2 cellular contexts compared by ENCODE assay signal in genomic region chr1:153553096-153553495, GRCh38.
TF ChIP-seq lines count a peak whose summit lies in the region.

No MANE protein-coding gene starts in this region.

TF ChIP-seq in HCT116, 20 proteins besides CTCF, POLR2A, EP300 and RAD21:
- TF ChIP-seq FOSL1 (IDR thresholded peaks at IDR 0.05; ENCODE audit: low read depth) = no peak
- TF ChIP-seq CBX3 (IDR thresholded peaks at IDR 0.05; ENCODE audit: low read depth) = no peak

TF ChIP-seq in K562, 482 proteins besides CTCF, POLR2A, EP300 and RAD21:
- no peak for TF ChIP-seq NR2C2 (CRISPR knock-in tag; IDR thresholded peaks at IDR 0.05)
- TF ChIP-seq NR2C2 (tag; IDR thresholded peaks at IDR 0.05) = no peak
- no peak for TF ChIP-seq ZNF232 (CRISPR knock-in tag; IDR thresholded peaks at IDR 0.05)
- TF ChIP-seq FOXK2 (conservative IDR thresholded peaks at IDR 0.05 in 1 of 2, IDR thresholded peaks at IDR 0.05 in 1 of 2; ENCODE audit: low read depth in 2 of 2) = no peak
- TF ChIP-seq ZNF79 (CRISPR knock-in tag; IDR thresholded peaks at IDR 0.05; ENCODE audit: low read depth) = no peak
- no peak for TF ChIP-seq SIN3B (IDR thresholded peaks at IDR 0.05; ENCODE audit: low read depth)
- TF ChIP-seq STAT6 (CRISPR knock-in tag; IDR thresholded peaks at IDR 0.05) = no peak
- TF ChIP-seq ZNF354B (CRISPR knock-in tag; IDR thresholded peaks at IDR 0.05) = no peak
- no peak for TF ChIP-seq AFF1 (IDR thresholded peaks at IDR 0.05; ENCODE audit: low read depth in 1 of 2, partially characterized antibody in 2 of 2)
- TF ChIP-seq TFAP4 (CRISPR knock-in tag; IDR thresholded peaks at IDR 0.05; ENCODE audit: borderline replicate concordance) = no peak
- no peak for TF ChIP-seq FOSL1 (tag; conservative IDR thresholded peaks at IDR 0.05)
- TF ChIP-seq STAG1 (CRISPR knock-in tag; IDR thresholded peaks at IDR 0.05; ENCODE audit: borderline replicate concordance) = no peak
- TF ChIP-seq TBP (optimal IDR thresholded peaks at IDR 0.05; ENCODE audit: low read depth, low read length) = no peak
- no peak for TF ChIP-seq SNRNP70 (optimal IDR thresholded peaks at IDR 0.05; ENCODE audit: low read depth, low read length)
- no peak for TF ChIP-seq ZNF830 (CRISPR knock-in tag; IDR thresholded peaks at IDR 0.05)
- no peak for TF ChIP-seq RERE (CRISPR knock-in tag; IDR thresholded peaks at IDR 0.05; ENCODE audit: borderline replicate concordance)
- TF ChIP-seq ZNF75A (CRISPR knock-in tag; IDR thresholded peaks at IDR 0.05) = no peak
- TF ChIP-seq GABPA (tag; conservative IDR thresholded peaks at IDR 0.05; ENCODE audit: low read depth) = no peak
